Comparison of ENCODE assay signal across 25 cellular contexts in genomic region chr1:11746795-11747487, GRCh38. TPM values are rescaled to one million over a fixed set of nuclear protein-coding genes. Genes with fewer than 3 reads are reported as not detected.
DNase-seq lines count a peak whose midpoint lies in the region; ATAC-seq and TF ChIP-seq lines count a peak whose summit lies in the region.
"Had no signal": no experiment of that assay in that cellular context is flagged by ENCODE, and none has a peak within 500 bp of the region (broad histone marks: within the 10 kb centered on the region; RNA-seq: fewer than 3 reads in every experiment).

No MANE protein-coding gene starts in this region.

- peaks cover 74 to 93% of the 10 kb centered on the region in 2 donors for H3K36me3 Mint-ChIP-seq in CD14-positive monocyte
- no peaks in the 10 kb centered on the region for H3K36me3 Mint-ChIP-seq in activated T-helper 17 cell treated with anti-CD3 and anti-CD28 coated beads, Interleukin-2, amount 50 U/mL, for 72 hours (ENCODE audit: low read depth)

- no peak for DNase-seq in CD14-positive monocyte (ENCODE audit: low spot score)
- no peak for DNase-seq in left cardiac atrium
- DNase-seq in GM10248 (ENCODE audit: extremely low spot score), result no peak
- no peak for DNase-seq in cerebellar nuclear complex (lab: John Stamatoyannopoulos, UW)
- DNase-seq in cerebellum (ENCODE audit: low spot score), result no peak
- DNase-seq: activated CD4-positive, alpha-beta T cell treated with anti-CD3 and anti-CD28 coated beads, Interleukin-2, amount 10 ng/mL, durations not matched to agents 24 days and 14 days; activated naive CD4-positive, alpha-beta T cell treated with anti-CD3 and anti-CD28 coated beads, Interleukin-2, amount 10 ng/mL, durations not matched to agents 7 days and 5 days; activated T-cell treated with anti-CD3 and anti-CD28 coated beads, Interleukin-2, amount 50 U/mL, for 72 hours; C1 segment of cervical spinal cord; Calu3; caudate nucleus; NCI-H510A treated with DMSO at 0.1 percent for 48 hours; stimulated activated CD4-positive, alpha-beta T cell treated with anti-CD3 and anti-CD28 coated beads, Interleukin-2, amount 100 ng/mL, for 48 hours had no signal

- intact Hi-C loops in CD14-positive monocyte (cut with micrococcal nuclease), result loop anchor here in 1 of 2 donors (5.0 kb wide), 1 partner anchor 95 kb away; the partner anchor contains the start of genes FBXO2 and FBXO44
- intact Hi-C loops in left cardiac atrium (cut with DNase I), result no loop called here

- no peaks in the 10 kb centered on the region for H3K27me3 Mint-ChIP-seq in CD14-positive monocyte (ENCODE audit: low read depth in 3 of 3)
- no peaks in the 10 kb centered on the region for H3K27me3 Mint-ChIP-seq in activated T-helper 17 cell treated with anti-CD3 and anti-CD28 coated beads, Interleukin-2, amount 50 U/mL, for 72 hours
- H3K27me3 Mint-ChIP-seq: activated CD4-positive, alpha-beta T cell treated with anti-CD3 and anti-CD28 coated beads, Interleukin-2, amount 10 ng/mL, durations not matched to agents 24 days and 14 days had no signal

- peaks cover 51% of the 10 kb centered on the region for H3K4me1 Mint-ChIP-seq in CD14-positive monocyte
- H3K4me1 Mint-ChIP-seq in activated T-helper 17 cell treated with anti-CD3 and anti-CD28 coated beads, Interleukin-2, amount 50 U/mL, for 72 hours, result peaks cover 6% of the 10 kb centered on the region

- CTCF ChIA-PET in GM10248 (lab: Yijun Ruan, JAX), result no interaction called here

- H3K27ac ChIP-seq in neutrophil, result peak overlapping the region; percentile 72
- H3K27ac ChIP-seq: hepatocyte, suprapubic skin, VCaP had no signal

- H3K36me3 ChIP-seq in neutrophil, result peaks cover 84% of the 10 kb centered on the region

- POLR2A ChIA-PET in GM10248 (lab: Yijun Ruan, JAX), result interaction anchor here (0.6 kb wide), 1 partner anchor 214 kb away, joined by 3 read pairs; no protein-coding TSS in a partner anchor

- no peaks in the 10 kb centered on the region for H3K27me3 ChIP-seq in neutrophil
- H3K27me3 ChIP-seq: hepatocyte, suprapubic skin had no signal

- no peak overlapping the region for H3K4me3 Mint-ChIP-seq in CD14-positive monocyte
- no peak overlapping the region for H3K4me3 Mint-ChIP-seq in activated T-helper 17 cell treated with anti-CD3 and anti-CD28 coated beads, Interleukin-2, amount 50 U/mL, for 72 hours
- H3K4me3 Mint-ChIP-seq: activated CD4-positive, alpha-beta T cell treated with anti-CD3 and anti-CD28 coated beads, Interleukin-2, amount 10 ng/mL, durations not matched to agents 24 days and 14 days; activated naive CD4-positive, alpha-beta T cell treated with anti-CD3 and anti-CD28 coated beads, Interleukin-2, amount 10 ng/mL, durations not matched to agents 7 days and 5 days; activated T-cell treated with anti-CD3 and anti-CD28 coated beads, Interleukin-2, amount 50 U/mL, for 72 hours had no signal

- H3K9me3 Mint-ChIP-seq in CD14-positive monocyte, result peaks cover 0 to 2% (median 0%) of the 10 kb centered on the region in 7 donors
- no peaks in the 10 kb centered on the region for H3K9me3 Mint-ChIP-seq in activated T-helper 17 cell treated with anti-CD3 and anti-CD28 coated beads, Interleukin-2, amount 50 U/mL, for 72 hours
- H3K9me3 Mint-ChIP-seq: activated CD4-positive, alpha-beta T cell treated with anti-CD3 and anti-CD28 coated beads, Interleukin-2, amount 10 ng/mL, durations not matched to agents 24 days and 14 days; activated naive CD4-positive, alpha-beta T cell treated with anti-CD3 and anti-CD28 coated beads, Interleukin-2, amount 10 ng/mL, durations not matched to agents 7 days and 5 days; activated T-cell treated with anti-CD3 and anti-CD28 coated beads, Interleukin-2, amount 50 U/mL, for 72 hours had no signal

- peak overlapping the region in 4 of 7 donors; percentile 6 to 74 (median 63) for H3K27ac Mint-ChIP-seq in CD14-positive monocyte
- H3K27ac Mint-ChIP-seq in activated T-helper 17 cell treated with anti-CD3 and anti-CD28 coated beads, Interleukin-2, amount 50 U/mL, for 72 hours, result peak overlapping the region; percentile 77
- H3K27ac Mint-ChIP-seq: activated CD4-positive, alpha-beta T cell treated with anti-CD3 and anti-CD28 coated beads, Interleukin-2, amount 10 ng/mL, durations not matched to agents 24 days and 14 days; activated naive CD4-positive, alpha-beta T cell treated with anti-CD3 and anti-CD28 coated beads, Interleukin-2, amount 10 ng/mL, durations not matched to agents 7 days and 5 days had no signal

- no peak for TF ChIP-seq CTCF in CD14-positive monocyte (IDR thresholded peaks at IDR 0.05)
- TF ChIP-seq CTCF in neutrophil (IDR thresholded peaks at IDR 0.05), result no peak
- no peak for TF ChIP-seq CTCF in GM10248 (IDR thresholded peaks at IDR 0.05; ENCODE audit: control extremely low read depth, extremely low read depth, low read depth, missing control alignments)

- ATAC-seq in activated T-helper 17 cell treated with anti-CD3 and anti-CD28 coated beads, Interleukin-2, amount 50 U/mL, for 72 hours (replicated peaks), result no peak
- ATAC-seq in left cardiac atrium (peak; percentile 56 to 70), HG03159 (IDR thresholded peaks at IDR 0.05; ENCODE audit: unreplicated experiment) (no peak)
- ATAC-seq: activated T-cell treated with anti-CD3 and anti-CD28 coated beads, Interleukin-2, amount 50 U/mL, for 72 hours; GM12878; left lobe of liver had no signal

- H3K4me1 ChIP-seq in neutrophil (ENCODE audit: control insufficient read depth in 1 of 2, insufficient read depth in 1 of 2, low read depth in 1 of 2, low read length in 1 of 2), result peaks cover 38 to 56% of the 10 kb centered on the region in 2 experiments

- no peaks in the 10 kb centered on the region for H3K9me3 ChIP-seq in neutrophil
- H3K9me3 ChIP-seq: suprapubic skin had no signal

- no peak overlapping the region for H3K4me3 ChIP-seq in neutrophil (ENCODE audit: low read depth in 1 of 2, low read length in 1 of 2)
- H3K4me3 ChIP-seq: GM12878, hepatocyte, suprapubic skin had no signal

RNA-seq across cellular contexts. Expression of gene AGTRAP, which starts 11.0 kb away (rescaled TPM):
- polyA plus RNA-seq in CD14-positive monocyte, result 100 to 1,000 TPM; 842 to 938 TPM
- total RNA-seq in activated T-helper 17 cell treated with anti-CD3 and anti-CD28 coated beads, Interleukin-2, amount 50 U/mL, for 72 hours, result 10 to 100 TPM in 1 of 2 donors, 1 to 10 TPM in 1; 7.5 to 14.3 TPM
- 10 to 100 TPM; 25.4 to 25.7 TPM for total RNA-seq in left cardiac atrium
- 7.7 TPM for total RNA-seq in cerebellum

RNA-seq across cellular contexts. Expression of gene C1orf167, which starts 15.1 kb away (rescaled TPM):
- not detected for polyA plus RNA-seq in CD14-positive monocyte
- not detected for total RNA-seq in activated T-helper 17 cell treated with anti-CD3 and anti-CD28 coated beads, Interleukin-2, amount 50 U/mL, for 72 hours
- total RNA-seq in left cardiac atrium, result 1 to 10 TPM; 1.2 to 1.3 TPM
- total RNA-seq in cerebellum, result not detected
- total RNA-seq: activated CD4-positive, alpha-beta T cell treated with anti-CD3 and anti-CD28 coated beads, Interleukin-2, amount 10 ng/mL, durations not matched to agents 24 days and 14 days; Calu3; dermis blood vessel endothelial cell; frontal cortex; hepatocyte; left lobe of liver had no signal
- polyA plus RNA-seq: GM12878 had no signal

RNA-seq across cellular contexts. Expression of gene DRAXIN, which starts 55.4 kb away (rescaled TPM):
- under 1 TPM; 0.14 to 0.18 TPM for polyA plus RNA-seq in CD14-positive monocyte
- under 1 TPM; 0.04 to 0.13 TPM for total RNA-seq in activated T-helper 17 cell treated with anti-CD3 and anti-CD28 coated beads, Interleukin-2, amount 50 U/mL, for 72 hours
- under 1 TPM in 1 of 2 donors, not detected in 1; 0.06 TPM for total RNA-seq in left cardiac atrium
- total RNA-seq in cerebellum, result 63.6 TPM
- total RNA-seq: activated CD4-positive, alpha-beta T cell treated with anti-CD3 and anti-CD28 coated beads, Interleukin-2, amount 10 ng/mL, durations not matched to agents 24 days and 14 days; Calu3; left lobe of liver; mesenteric fat pad; omental fat pad had no signal
- polyA plus RNA-seq: hepatocyte had no signal

RNA-seq across cellular contexts. Expression of gene MTHFR, which starts 58.8 kb away (rescaled TPM):
- polyA plus RNA-seq in CD14-positive monocyte, result 1 to 10 TPM; 4.5 to 8.5 TPM
- total RNA-seq in activated T-helper 17 cell treated with anti-CD3 and anti-CD28 coated beads, Interleukin-2, amount 50 U/mL, for 72 hours, result 10 to 100 TPM; 13.3 to 16.2 TPM
- total RNA-seq in left cardiac atrium, result 10 to 100 TPM; 40.1 to 64.3 TPM
- total RNA-seq in cerebellum, result 29.6 TPM

RNA-seq across cellular contexts. Expression of gene CLCN6, which starts 59.0 kb away (rescaled TPM):
- polyA plus RNA-seq in CD14-positive monocyte, result 1 to 10 TPM; 3.8 to 4.2 TPM
- total RNA-seq in activated T-helper 17 cell treated with anti-CD3 and anti-CD28 coated beads, Interleukin-2, amount 50 U/mL, for 72 hours, result 10 to 100 TPM; 11.3 to 18.2 TPM
- total RNA-seq in left cardiac atrium (10 to 100 TPM; 32.1 to 49.0 TPM), cerebellum (19.9 TPM)

Comparison
In these comparisons a context has a peak if more than half of its experiments do, and no peak if none do; other contexts are left out.
1. ATAC-seq: peak in left cardiac atrium (2 of 2); none in activated T-helper 17 cell treated with anti-CD3 and anti-CD28 coated beads, Interleukin-2, amount 50 U/mL, for 72 hours (single experiment) and HG03159 (single experiment).
2. RNA of gene DRAXIN, which starts 55.4 kb away (total RNA-seq): 63.6 TPM in cerebellum (single experiment); 0.04 to 0.13 TPM in activated T-helper 17 cell treated with anti-CD3 and anti-CD28 coated beads, Interleukin-2, amount 50 U/mL, for 72 hours and 0.06 TPM in left cardiac atrium; every median in the first group is over 10 times any median in the second.